10 cellular contexts compared by ENCODE assay signal in the genomic region with DNA sequence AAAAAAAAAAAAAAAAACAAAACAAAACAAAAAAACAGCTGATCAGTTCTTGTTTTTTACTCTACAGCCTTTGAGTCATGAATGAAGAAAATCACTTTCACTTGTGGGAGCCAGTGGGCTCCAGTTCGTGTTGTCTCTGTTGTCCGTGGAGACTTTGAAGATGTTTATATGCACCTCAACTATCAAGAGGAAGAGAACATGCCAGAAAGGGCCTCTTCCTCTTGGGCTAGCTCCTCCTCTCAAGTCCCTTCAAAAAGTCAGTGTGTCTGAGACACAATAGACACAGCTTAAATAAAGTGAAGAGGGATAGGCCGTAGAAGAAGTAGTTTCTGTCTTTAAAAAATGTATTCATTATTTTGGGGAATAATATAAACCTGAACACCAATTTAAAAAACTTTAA.
DNase-seq lines count a peak whose midpoint lies in the region; ATAC-seq, FAIRE-seq and TF ChIP-seq lines count a peak whose summit lies in the region.
"Had no signal": no experiment of that assay in that cellular context is flagged by ENCODE, and none has a peak within 500 bp of the region (broad histone marks: within the 10 kb centered on the region; RNA-seq: fewer than 3 reads in every experiment).

No MANE protein-coding gene starts in this region.

- H3K9me3 ChIP-seq in pancreas: no peaks in the 10 kb centered on the region

- H3K4me3 Mint-ChIP-seq in activated T-cell treated with anti-CD3 and anti-CD28 coated beads, Interleukin-2, amount 50 U/mL, for 4 hours: peak overlapping the region; percentile 46
- H3K4me3 Mint-ChIP-seq in IgD-negative memory B cell: peak overlapping the region; percentile 26 to 89 (median 65)
- peak overlapping the region; percentile 49 for H3K4me3 Mint-ChIP-seq in activated T-helper 17 cell treated with anti-CD3 and anti-CD28 coated beads, Interleukin-2, amount 50 U/mL, for 72 hours

- no peak overlapping the region for H3K27ac ChIP-seq in pancreas

- no peak for TF ChIP-seq CTCF in pancreas (IDR thresholded peaks at IDR 0.05)

- peak; percentile 69 to 71 for ATAC-seq in activated T-cell treated with anti-CD3 and anti-CD28 coated beads, Interleukin-2, amount 50 U/mL, for 4 hours
- peak; percentile 78 for ATAC-seq in activated T-helper 17 cell treated with anti-CD3 and anti-CD28 coated beads, Interleukin-2, amount 50 U/mL, for 72 hours (replicated peaks)
- no peak for ATAC-seq in pancreas

- H3K4me1 ChIP-seq in pancreas: no peaks in the 10 kb centered on the region

- intact Hi-C loops in pancreas (cut with DNase I): no loop called here

- H3K36me3 Mint-ChIP-seq in activated T-cell treated with anti-CD3 and anti-CD28 coated beads, Interleukin-2, amount 50 U/mL, for 4 hours (ENCODE audit: insufficient read depth): no peaks in the 10 kb centered on the region
- H3K36me3 Mint-ChIP-seq in IgD-negative memory B cell: no peaks in the 10 kb centered on the region
- no peaks in the 10 kb centered on the region for H3K36me3 Mint-ChIP-seq in activated T-helper 17 cell treated with anti-CD3 and anti-CD28 coated beads, Interleukin-2, amount 50 U/mL, for 72 hours (ENCODE audit: low read depth)

- FAIRE-seq in pancreas (lab: Jason Lieb, UNC): no peak

- no peak for DNase-seq in activated T-cell treated with anti-CD3 and anti-CD28 coated beads, Interleukin-2, amount 50 U/mL, for 4 hours
- no peak for DNase-seq in activated T-cell treated with anti-CD3 and anti-CD28 coated beads, Interleukin-2, amount 50 U/mL, for 1 hour
- DNase-seq in putamen (ENCODE audit: low spot score) (peak; percentile 5), NCI-H526 (lab: John Stamatoyannopoulos, UW) (no peak), pancreas (no peak), NCI-H345 treated with DMSO at 0.1 percent for 48 hours (lab: John Stamatoyannopoulos, UW; ENCODE audit: unreplicated experiment) (no peak)
- DNase-seq: H7, retina had no signal

- H3K27me3 Mint-ChIP-seq in activated T-cell treated with anti-CD3 and anti-CD28 coated beads, Interleukin-2, amount 50 U/mL, for 4 hours (ENCODE audit: low read depth): no peaks in the 10 kb centered on the region
- peaks cover 1% of the 10 kb centered on the region for H3K27me3 Mint-ChIP-seq in IgD-negative memory B cell
- no peaks in the 10 kb centered on the region for H3K27me3 Mint-ChIP-seq in activated T-helper 17 cell treated with anti-CD3 and anti-CD28 coated beads, Interleukin-2, amount 50 U/mL, for 72 hours

- WGBS in pancreas, 2 donors: 51 to 52% methylated on average over 3 of the region's 3 CpGs

- peaks cover 53% of the 10 kb centered on the region for H3K4me1 Mint-ChIP-seq in activated T-cell treated with anti-CD3 and anti-CD28 coated beads, Interleukin-2, amount 50 U/mL, for 4 hours (ENCODE audit: low read depth)
- peaks cover 23 to 33% (median 26%) of the 10 kb centered on the region in 3 donors for H3K4me1 Mint-ChIP-seq in IgD-negative memory B cell
- peaks cover 11% of the 10 kb centered on the region for H3K4me1 Mint-ChIP-seq in activated T-helper 17 cell treated with anti-CD3 and anti-CD28 coated beads, Interleukin-2, amount 50 U/mL, for 72 hours

- H3K27ac Mint-ChIP-seq in IgD-negative memory B cell: peak overlapping the region; percentile 73 to 87 (median 84)
- peak overlapping the region; percentile 65 for H3K27ac Mint-ChIP-seq in activated T-helper 17 cell treated with anti-CD3 and anti-CD28 coated beads, Interleukin-2, amount 50 U/mL, for 72 hours

- H3K4me3 ChIP-seq in pancreas: no peak overlapping the region

- H3K36me3 ChIP-seq in pancreas: no peaks in the 10 kb centered on the region

- H3K27me3 ChIP-seq in pancreas: peaks cover 0 to 24% (median 0%) of the 10 kb centered on the region in 4 donors

- H3K9me3 Mint-ChIP-seq in activated T-cell treated with anti-CD3 and anti-CD28 coated beads, Interleukin-2, amount 50 U/mL, for 4 hours: no peaks in the 10 kb centered on the region
- H3K9me3 Mint-ChIP-seq in IgD-negative memory B cell: no peaks in the 10 kb centered on the region
- H3K9me3 Mint-ChIP-seq in activated T-helper 17 cell treated with anti-CD3 and anti-CD28 coated beads, Interleukin-2, amount 50 U/mL, for 72 hours: no peaks in the 10 kb centered on the region

Comparison
In these comparisons a context has a peak if more than half of its experiments do, and no peak if none do; other contexts are left out.
1. ATAC-seq: peak in activated T-cell treated with anti-CD3 and anti-CD28 coated beads, Interleukin-2, amount 50 U/mL, for 4 hours (2 of 2) and activated T-helper 17 cell treated with anti-CD3 and anti-CD28 coated beads, Interleukin-2, amount 50 U/mL, for 72 hours (single experiment); none in pancreas (0 of 4).
2. Peak in every context shown above with its lines, with median percentiles within 50 percentile points of each other: H3K4me3 Mint-ChIP-seq.